8 cellular contexts compared by ENCODE assay signal in genomic region chr18:42053188-42053781, GRCh38.
A peak's percentile ranks its signal among the peaks of the same experiment; 100 is the strongest.
DNase-seq lines count a peak whose midpoint lies in the region; ATAC-seq and TF ChIP-seq lines count a peak whose summit lies in the region.

No MANE protein-coding gene starts in this region.

- no peaks in the 10 kb centered on the region for H3K9me3 Mint-ChIP-seq in activated naive CD4-positive, alpha-beta T cell treated with anti-CD3 and anti-CD28 coated beads for 36 hours

- no peaks in the 10 kb centered on the region for H3K9me3 ChIP-seq in SJSA1 (replicated peaks)

- no peaks in the 10 kb centered on the region; the same call in 1 of the 2 replicates for H3K36me3 ChIP-seq in SJSA1

- 0 out of 2 replicates have a peak, but pooled peaks cover 3% of the 10 kb centered on the region for H3K4me1 ChIP-seq in SJSA1 (replicated peaks)

- H3K27ac Mint-ChIP-seq in activated naive CD4-positive, alpha-beta T cell treated with anti-CD3 and anti-CD28 coated beads for 36 hours = no peak overlapping the region

- TF ChIP-seq RAD21 in Ishikawa (IDR thresholded peaks at IDR 0.05; ENCODE audit: low read depth) = peak; percentile 68

- no peaks in the 10 kb centered on the region for H3K27me3 ChIP-seq in SJSA1 (replicated peaks)

- peaks cover 16% of the 10 kb centered on the region for H3K36me3 Mint-ChIP-seq in activated naive CD4-positive, alpha-beta T cell treated with anti-CD3 and anti-CD28 coated beads for 36 hours (ENCODE audit: low read depth)

- CTCF ChIA-PET in activated naive CD4-positive, alpha-beta T cell treated with anti-CD3 and anti-CD28 coated beads for 36 hours (lab: Charles Lee) = interaction anchor here (0.6 to 5.7 kb wide), 27 partner anchors 9 to 1218 kb away, joined by 3 to 34 read pairs (median 4); no protein-coding TSS in a partner anchor

- DNase-seq in DMS53 treated with DMSO at 0.1 percent for 48 hours (lab: John Stamatoyannopoulos, UW; ENCODE audit: unreplicated experiment) (peak; percentile 41), SJSA1 (ENCODE audit: low read depth in 1 of 2, low spot score in 2 of 2) (peak; percentile 15 to 52), glomerular visceral epithelial cell (ENCODE audit: extremely low spot score) (peak; percentile 56), renal cortical epithelial cell (ENCODE audit: low read depth) (peak; percentile 56), GOT3 (lab: John Stamatoyannopoulos, UW) (no peak)
- DNase-seq in activated naive CD4-positive, alpha-beta T cell treated with anti-CD3 and anti-CD28 coated beads for 36 hours = peak; percentile 79

- no peak for TF ChIP-seq EP300 in Ishikawa (IDR thresholded peaks at IDR 0.05; ENCODE audit: borderline replicate concordance)

- no peaks in the 10 kb centered on the region for H3K27me3 Mint-ChIP-seq in activated naive CD4-positive, alpha-beta T cell treated with anti-CD3 and anti-CD28 coated beads for 36 hours (ENCODE audit: low read depth)

- H3K4me1 Mint-ChIP-seq in activated naive CD4-positive, alpha-beta T cell treated with anti-CD3 and anti-CD28 coated beads for 36 hours (ENCODE audit: low read depth) = peaks cover 8% of the 10 kb centered on the region

- no peak overlapping the region for H3K4me3 ChIP-seq in SJSA1

- intact Hi-C loops in activated naive CD4-positive, alpha-beta T cell treated with anti-CD3 and anti-CD28 coated beads for 36 hours (cut with micrococcal nuclease) = loop anchor here (1.0 to 10.0 kb wide), 7 partner anchors 24 to 1512 kb away; no protein-coding TSS in a partner anchor

- ATAC-seq in GM21515 (IDR thresholded peaks at IDR 0.05; ENCODE audit: unreplicated experiment) = peak; percentile 89

- H3K27ac ChIP-seq in SJSA1 = no peak overlapping the region

- no peak overlapping the region for H3K4me3 Mint-ChIP-seq in activated naive CD4-positive, alpha-beta T cell treated with anti-CD3 and anti-CD28 coated beads for 36 hours

TF ChIP-seq in Ishikawa, 13 proteins besides CTCF, POLR2A, EP300 and RAD21:
- TF ChIP-seq, protein P1, sequence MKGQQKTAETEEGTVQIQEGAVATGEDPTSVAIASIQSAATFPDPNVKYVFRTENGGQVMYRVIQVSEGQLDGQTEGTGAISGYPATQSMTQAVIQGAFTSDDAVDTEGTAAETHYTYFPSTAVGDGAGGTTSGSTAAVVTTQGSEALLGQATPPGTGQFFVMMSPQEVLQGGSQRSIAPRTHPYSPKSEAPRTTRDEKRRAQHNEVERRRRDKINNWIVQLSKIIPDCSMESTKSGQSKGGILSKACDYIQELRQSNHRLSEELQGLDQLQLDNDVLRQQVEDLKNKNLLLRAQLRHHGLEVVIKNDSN (IDR thresholded peaks at IDR 0.05) = peak; percentile 54; the same call in 1 of the 2 replicates
- no peak for TF ChIP-seq TEAD4 (IDR thresholded peaks at IDR 0.05)
